In genomic region chr5:99028170-99028569, GRCh38 we compare ENCODE assay signal across 8 cellular contexts.
DNase-seq lines count a peak whose midpoint lies in the region; ATAC-seq and TF ChIP-seq lines count a peak whose summit lies in the region.
"Not testable (repeated sequence)": the region's sequence is repeated elsewhere in the genome, so short reads cannot be mapped to it uniquely, and the experiment has no call there.

No MANE protein-coding gene starts in this region.

- peak overlapping the region; percentile 70 to 96 (median 85) for H3K4me2 ChIP-seq in BLaER1 treated with 17β-estradiol and CSF1 and Interleukin-3, amounts not matched to agents 10 nM and 100 nM
- H3K4me2 ChIP-seq in MM.1S (ENCODE audit: low read depth, low read length), result peak overlapping the region; percentile 31; the same call in 1 of the 2 replicates

- not testable (repeated sequence) for ATAC-seq in T-helper 17 cell; naive thymus-derived CD8-positive, alpha-beta T cell; stimulated activated naive CD8-positive, alpha-beta T cell treated with anti-CD3 and anti-CD28 coated beads, Interleukin-15, amount 100 ng/mL, for 72 hours

- not testable (repeated sequence) for H3K9me3 ChIP-seq in BLaER1 treated with 17β-estradiol and CSF1 and Interleukin-3, amounts not matched to agents 10 nM and 100 nM (replicated peaks in 1 of 11); MM.1S (replicated peaks; ENCODE audit: insufficient read depth, low read length); T-helper 17 cell (ENCODE audit: control insufficient read depth, low read length, poor library complexity, severe bottlenecking)

- not testable (repeated sequence) for H3K9me2 ChIP-seq in MM.1S (replicated peaks; ENCODE audit: insufficient read depth, low read length)

- POLR2A ChIA-PET in naive thymus-derived CD8-positive, alpha-beta T cell (lab: Charles Lee), result interaction anchor here (1.3 to 5.4 kb wide), 3 partner anchors 10 to 106 kb away, joined by 3 to 38 read pairs (median 7); partner anchors contain the start of gene CHD1

- not testable (repeated sequence) for H2AFZ ChIP-seq in MM.1S (ENCODE audit: low read length)

- not testable (repeated sequence) for H3K4me3 Mint-ChIP-seq in T-helper 17 cell; activated T-cell treated with anti-CD3 and anti-CD28 coated beads, Interleukin-2, amount 50 U/mL, for 24 hours; activated naive CD8-positive, alpha-beta T cell treated with anti-CD3 and anti-CD28 coated beads for 36 hours
- peak overlapping the region in 4 of 10 donors; percentile 3 to 57 (median 14) for H3K4me3 Mint-ChIP-seq in naive thymus-derived CD8-positive, alpha-beta T cell
- H3K4me3 Mint-ChIP-seq in stimulated activated naive CD8-positive, alpha-beta T cell treated with anti-CD3 and anti-CD28 coated beads, Interleukin-15, amount 100 ng/mL, for 72 hours, result peak overlapping the region; percentile 19 to 21

- H3K36me3 ChIP-seq in BLaER1 treated with 17β-estradiol and CSF1 and Interleukin-3, amounts not matched to agents 10 nM and 100 nM; MM.1S (replicated peaks; ENCODE audit: insufficient read depth, low read length): not testable (repeated sequence)

- not testable (repeated sequence) for H3K9me3 Mint-ChIP-seq in activated T-cell treated with anti-CD3 and anti-CD28 coated beads, Interleukin-2, amount 50 U/mL, for 24 hours; activated naive CD8-positive, alpha-beta T cell treated with anti-CD3 and anti-CD28 coated beads for 36 hours; naive thymus-derived CD8-positive, alpha-beta T cell; stimulated activated naive CD8-positive, alpha-beta T cell treated with anti-CD3 and anti-CD28 coated beads, Interleukin-15, amount 100 ng/mL, for 72 hours

- H3F3A ChIP-seq in MM.1S (ENCODE audit: insufficient read depth, low read length), result peaks cover 18% of the 10 kb centered on the region

- H3K4me1 Mint-ChIP-seq in T-helper 17 cell, result peaks cover 37% of the 10 kb centered on the region
- peaks cover 64% of the 10 kb centered on the region for H3K4me1 Mint-ChIP-seq in activated T-cell treated with anti-CD3 and anti-CD28 coated beads, Interleukin-2, amount 50 U/mL, for 24 hours (ENCODE audit: low read depth)
- peaks cover 58% of the 10 kb centered on the region for H3K4me1 Mint-ChIP-seq in activated naive CD8-positive, alpha-beta T cell treated with anti-CD3 and anti-CD28 coated beads for 36 hours
- H3K4me1 Mint-ChIP-seq in naive thymus-derived CD8-positive, alpha-beta T cell, result peaks cover 16 to 67% (median 44%) of the 10 kb centered on the region in 4 donors
- peaks cover 57% of the 10 kb centered on the region for H3K4me1 Mint-ChIP-seq in stimulated activated naive CD8-positive, alpha-beta T cell treated with anti-CD3 and anti-CD28 coated beads, Interleukin-15, amount 100 ng/mL, for 72 hours

- H3K79me2 ChIP-seq in MM.1S (ENCODE audit: low read length), result not testable (repeated sequence)

- H3K4me3 ChIP-seq in BLaER1 treated with 17β-estradiol and CSF1 and Interleukin-3, amounts not matched to agents 10 nM and 100 nM; GM12865 (ENCODE audit: low read depth, low read length); MM.1S (ENCODE audit: low read length): not testable (repeated sequence)

- not testable (repeated sequence) for H3K27me3 Mint-ChIP-seq in T-helper 17 cell; activated T-cell treated with anti-CD3 and anti-CD28 coated beads, Interleukin-2, amount 50 U/mL, for 24 hours; activated naive CD8-positive, alpha-beta T cell treated with anti-CD3 and anti-CD28 coated beads for 36 hours; naive thymus-derived CD8-positive, alpha-beta T cell; stimulated activated naive CD8-positive, alpha-beta T cell treated with anti-CD3 and anti-CD28 coated beads, Interleukin-15, amount 100 ng/mL, for 72 hours

- peak overlapping the region in 9 of 11 experiments; percentile 74 to 91 (median 85); a peak in 19 of 22 replicates for H3K27ac ChIP-seq in BLaER1 treated with 17β-estradiol and CSF1 and Interleukin-3, amounts not matched to agents 10 nM and 100 nM
- not testable (repeated sequence) for H3K27ac ChIP-seq in MM.1S (ENCODE audit: low read length)

- peak overlapping the region; percentile 85 for H3K27ac Mint-ChIP-seq in T-helper 17 cell
- H3K27ac Mint-ChIP-seq in activated T-cell treated with anti-CD3 and anti-CD28 coated beads, Interleukin-2, amount 50 U/mL, for 24 hours, result peak overlapping the region; percentile 74
- H3K27ac Mint-ChIP-seq in activated naive CD8-positive, alpha-beta T cell treated with anti-CD3 and anti-CD28 coated beads for 36 hours, result peak overlapping the region; percentile 47
- H3K27ac Mint-ChIP-seq in naive thymus-derived CD8-positive, alpha-beta T cell, result peak overlapping the region in 8 of 10 donors; percentile 13 to 92 (median 42)
- peak overlapping the region in 1 of 2 donors; percentile 73 for H3K27ac Mint-ChIP-seq in stimulated activated naive CD8-positive, alpha-beta T cell treated with anti-CD3 and anti-CD28 coated beads, Interleukin-15, amount 100 ng/mL, for 72 hours

- not testable (repeated sequence) for H3K27me3 ChIP-seq in BLaER1 treated with 17β-estradiol and CSF1 and Interleukin-3, amounts not matched to agents 10 nM and 100 nM
- peaks cover 70% of the 10 kb centered on the region for H3K27me3 ChIP-seq in MM.1S (replicated peaks; ENCODE audit: insufficient read depth, low read length)

- peak overlapping the region in 7 of 11 experiments; percentile 1 to 80 (median 35); a peak in 9 of 22 replicates for H3K9ac ChIP-seq in BLaER1 treated with 17β-estradiol and CSF1 and Interleukin-3, amounts not matched to agents 10 nM and 100 nM
- H3K9ac ChIP-seq in MM.1S (ENCODE audit: low read length), result not testable (repeated sequence)

- H4K20me1 ChIP-seq in BLaER1 treated with 17β-estradiol and CSF1 and Interleukin-3, amounts not matched to agents 10 nM and 100 nM; MM.1S (ENCODE audit: insufficient read depth, low read length): not testable (repeated sequence)

- TF ChIP-seq CTCF in GM12865 (IDR thresholded peaks at IDR 0.05; ENCODE audit: insufficient read depth, low read depth, low read length, missing control alignments); MM.1S (IDR thresholded peaks at IDR 0.05; ENCODE audit: low read length): not testable (repeated sequence)

- H3K4me1 ChIP-seq in BLaER1 treated with 17β-estradiol and CSF1 and Interleukin-3, amounts not matched to agents 10 nM and 100 nM, result peaks cover 65 to 85% (median 78%) of the 10 kb centered on the region in 10 experiments
- peaks cover 23% of the 10 kb centered on the region for H3K4me1 ChIP-seq in MM.1S (ENCODE audit: low read length)

- H3K36me3 Mint-ChIP-seq in T-helper 17 cell (ENCODE audit: low read depth); activated T-cell treated with anti-CD3 and anti-CD28 coated beads, Interleukin-2, amount 50 U/mL, for 24 hours (ENCODE audit: low read depth); activated naive CD8-positive, alpha-beta T cell treated with anti-CD3 and anti-CD28 coated beads for 36 hours; naive thymus-derived CD8-positive, alpha-beta T cell: not testable (repeated sequence)

- DNase-seq in GM12865 (ENCODE audit: low read depth), result peak; percentile 55
- DNase-seq in MM.1S; T-helper 17 cell; activated T-cell treated with anti-CD3 and anti-CD28 coated beads, Interleukin-2, amount 50 U/mL, for 24 hours; activated naive CD8-positive, alpha-beta T cell treated with anti-CD3 and anti-CD28 coated beads for 36 hours; naive thymus-derived CD8-positive, alpha-beta T cell; stimulated activated naive CD8-positive, alpha-beta T cell treated with anti-CD3 and anti-CD28 coated beads, Interleukin-15, amount 100 ng/mL, for 72 hours: not testable (repeated sequence)
